9 cellular contexts compared by ENCODE assay signal in genomic region chr13:40402931-40403412, GRCh38.
DNase-seq lines count a peak whose midpoint lies in the region; ATAC-seq and TF ChIP-seq lines count a peak whose summit lies in the region.
"Had no signal": no experiment of that assay in that cellular context is flagged by ENCODE, and none has a peak within 500 bp of the region (broad histone marks: within the 10 kb centered on the region; RNA-seq: fewer than 3 reads in every experiment).

No MANE protein-coding gene starts in this region.

- intact Hi-C loops in esophagus muscularis mucosa (cut with DNase I) = no loop called here

- DNase-seq in stimulated activated naive CD8-positive, alpha-beta T cell treated with anti-CD3 and anti-CD28 coated beads, Interleukin-15, Interleukin-2, amounts not matched to agents 100 U/mL and 50 U/mL, for 24 hours = no peak
- DNase-seq in esophagus muscularis mucosa (ENCODE audit: extremely low spot score) (no peak), naive B cell (no peak)

- H3K4me1 ChIP-seq in esophagus muscularis mucosa = peaks cover 29 to 55% (median 52%) of the 10 kb centered on the region in 4 donors

- H3K27me3 ChIP-seq in esophagus muscularis mucosa = no peaks in the 10 kb centered on the region

- H3K9me3 Mint-ChIP-seq in stimulated activated naive CD8-positive, alpha-beta T cell treated with anti-CD3 and anti-CD28 coated beads, Interleukin-15, Interleukin-2, amounts not matched to agents 100 ng/mL and 50 ng/mL, for 24 hours = no peaks in the 10 kb centered on the region
- no peaks in the 10 kb centered on the region for H3K9me3 Mint-ChIP-seq in naive B cell

- 44% methylated on average over 4 of the region's 9 CpGs for WGBS in esophagus muscularis mucosa

- no peaks in the 10 kb centered on the region for H3K36me3 Mint-ChIP-seq in stimulated activated naive CD8-positive, alpha-beta T cell treated with anti-CD3 and anti-CD28 coated beads, Interleukin-15, Interleukin-2, amounts not matched to agents 100 ng/mL and 50 ng/mL, for 24 hours (ENCODE audit: low read depth)
- H3K36me3 Mint-ChIP-seq in naive B cell = no peaks in the 10 kb centered on the region

- H3K9me3 ChIP-seq in esophagus muscularis mucosa = no peaks in the 10 kb centered on the region

- H3K4me3 ChIP-seq in esophagus muscularis mucosa = peak overlapping the region in 2 of 4 donors; percentile 7 to 27

- H3K4me1 Mint-ChIP-seq in stimulated activated naive CD8-positive, alpha-beta T cell treated with anti-CD3 and anti-CD28 coated beads, Interleukin-15, Interleukin-2, amounts not matched to agents 100 ng/mL and 50 ng/mL, for 24 hours (ENCODE audit: low read depth) = peaks cover 34% of the 10 kb centered on the region
- peaks cover 36 to 42% (median 41%) of the 10 kb centered on the region in 3 donors for H3K4me1 Mint-ChIP-seq in naive B cell

- TF ChIP-seq EP300 in esophagus muscularis mucosa (IDR thresholded peaks at IDR 0.05) = no peak

- TF ChIP-seq POLR2A in esophagus muscularis mucosa (IDR thresholded peaks at IDR 0.05; ENCODE audit: low read depth) = no peak

- no peaks in the 10 kb centered on the region for H3K27me3 Mint-ChIP-seq in stimulated activated naive CD8-positive, alpha-beta T cell treated with anti-CD3 and anti-CD28 coated beads, Interleukin-15, Interleukin-2, amounts not matched to agents 100 ng/mL and 50 ng/mL, for 24 hours
- H3K27me3 Mint-ChIP-seq in naive B cell = no peaks in the 10 kb centered on the region

- ATAC-seq in stimulated activated naive CD8-positive, alpha-beta T cell treated with anti-CD3 and anti-CD28 coated beads, Interleukin-15, Interleukin-2, amounts not matched to agents 100 U/mL and 50 U/mL, for 24 hours = no peak
- ATAC-seq in naive B cell (ENCODE audit: low read depth in 2 of 2) (no peak), GM19452 (IDR thresholded peaks at IDR 0.05; ENCODE audit: unreplicated experiment) (no peak), GM19455 (IDR thresholded peaks at IDR 0.05; ENCODE audit: unreplicated experiment) (no peak), GM21360 (IDR thresholded peaks at IDR 0.05; ENCODE audit: unreplicated experiment) (no peak), HG03520 (IDR thresholded peaks at IDR 0.05; ENCODE audit: unreplicated experiment) (no peak)

- no peak for TF ChIP-seq CTCF in esophagus muscularis mucosa (IDR thresholded peaks at IDR 0.05)

- peak overlapping the region; percentile 71 to 83 (median 77) for H3K27ac ChIP-seq in esophagus muscularis mucosa (replicated peaks in 1 of 4)
- H3K27ac ChIP-seq: C4-2B had no signal

- peak overlapping the region; percentile 57 for H3K4me3 Mint-ChIP-seq in stimulated activated naive CD8-positive, alpha-beta T cell treated with anti-CD3 and anti-CD28 coated beads, Interleukin-15, Interleukin-2, amounts not matched to agents 100 ng/mL and 50 ng/mL, for 24 hours
- peak overlapping the region in 5 of 8 donors; percentile 72 to 91 (median 81) for H3K4me3 Mint-ChIP-seq in naive B cell

- H3K36me3 ChIP-seq in esophagus muscularis mucosa = no peaks in the 10 kb centered on the region

- peak overlapping the region; percentile 49 for H3K27ac Mint-ChIP-seq in stimulated activated naive CD8-positive, alpha-beta T cell treated with anti-CD3 and anti-CD28 coated beads, Interleukin-15, Interleukin-2, amounts not matched to agents 100 ng/mL and 50 ng/mL, for 24 hours
- H3K27ac Mint-ChIP-seq in naive B cell = peak overlapping the region in 2 of 6 donors; percentile 42 to 85
